In genomic region chr3:87792193-87792531, GRCh38 we compare ENCODE assay signal across 1 cellular context.
TF ChIP-seq lines count a peak whose summit lies in the region.

No MANE protein-coding gene starts in this region.

TF ChIP-seq in WTC11, 78 proteins besides CTCF, POLR2A, EP300 and RAD21 (continued from another document):
- TF ChIP-seq, protein P1, sequence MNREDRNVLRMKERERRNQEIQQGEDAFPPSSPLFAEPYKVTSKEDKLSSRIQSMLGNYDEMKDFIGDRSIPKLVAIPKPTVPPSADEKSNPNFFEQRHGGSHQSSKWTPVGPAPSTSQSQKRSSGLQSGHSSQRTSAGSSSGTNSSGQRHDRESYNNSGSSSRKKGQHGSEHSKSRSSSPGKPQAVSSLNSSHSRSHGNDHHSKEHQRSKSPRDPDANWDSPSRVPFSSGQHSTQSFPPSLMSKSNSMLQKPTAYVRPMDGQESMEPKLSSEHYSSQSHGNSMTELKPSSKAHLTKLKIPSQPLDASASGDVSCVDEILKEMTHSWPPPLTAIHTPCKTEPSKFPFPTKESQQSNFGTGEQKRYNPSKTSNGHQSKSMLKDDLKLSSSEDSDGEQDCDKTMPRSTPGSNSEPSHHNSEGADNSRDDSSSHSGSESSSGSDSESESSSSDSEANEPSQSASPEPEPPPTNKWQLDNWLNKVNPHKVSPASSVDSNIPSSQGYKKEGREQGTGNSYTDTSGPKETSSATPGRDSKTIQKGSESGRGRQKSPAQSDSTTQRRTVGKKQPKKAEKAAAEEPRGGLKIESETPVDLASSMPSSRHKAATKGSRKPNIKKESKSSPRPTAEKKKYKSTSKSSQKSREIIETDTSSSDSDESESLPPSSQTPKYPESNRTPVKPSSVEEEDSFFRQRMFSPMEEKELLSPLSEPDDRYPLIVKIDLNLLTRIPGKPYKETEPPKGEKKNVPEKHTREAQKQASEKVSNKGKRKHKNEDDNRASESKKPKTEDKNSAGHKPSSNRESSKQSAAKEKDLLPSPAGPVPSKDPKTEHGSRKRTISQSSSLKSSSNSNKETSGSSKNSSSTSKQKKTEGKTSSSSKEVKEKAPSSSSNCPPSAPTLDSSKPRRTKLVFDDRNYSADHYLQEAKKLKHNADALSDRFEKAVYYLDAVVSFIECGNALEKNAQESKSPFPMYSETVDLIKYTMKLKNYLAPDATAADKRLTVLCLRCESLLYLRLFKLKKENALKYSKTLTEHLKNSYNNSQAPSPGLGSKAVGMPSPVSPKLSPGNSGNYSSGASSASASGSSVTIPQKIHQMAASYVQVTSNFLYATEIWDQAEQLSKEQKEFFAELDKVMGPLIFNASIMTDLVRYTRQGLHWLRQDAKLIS (CRISPR knock-in tag; IDR thresholded peaks at IDR 0.05; ENCODE audit: borderline replicate concordance): no peak
- TF ChIP-seq, protein P2, sequence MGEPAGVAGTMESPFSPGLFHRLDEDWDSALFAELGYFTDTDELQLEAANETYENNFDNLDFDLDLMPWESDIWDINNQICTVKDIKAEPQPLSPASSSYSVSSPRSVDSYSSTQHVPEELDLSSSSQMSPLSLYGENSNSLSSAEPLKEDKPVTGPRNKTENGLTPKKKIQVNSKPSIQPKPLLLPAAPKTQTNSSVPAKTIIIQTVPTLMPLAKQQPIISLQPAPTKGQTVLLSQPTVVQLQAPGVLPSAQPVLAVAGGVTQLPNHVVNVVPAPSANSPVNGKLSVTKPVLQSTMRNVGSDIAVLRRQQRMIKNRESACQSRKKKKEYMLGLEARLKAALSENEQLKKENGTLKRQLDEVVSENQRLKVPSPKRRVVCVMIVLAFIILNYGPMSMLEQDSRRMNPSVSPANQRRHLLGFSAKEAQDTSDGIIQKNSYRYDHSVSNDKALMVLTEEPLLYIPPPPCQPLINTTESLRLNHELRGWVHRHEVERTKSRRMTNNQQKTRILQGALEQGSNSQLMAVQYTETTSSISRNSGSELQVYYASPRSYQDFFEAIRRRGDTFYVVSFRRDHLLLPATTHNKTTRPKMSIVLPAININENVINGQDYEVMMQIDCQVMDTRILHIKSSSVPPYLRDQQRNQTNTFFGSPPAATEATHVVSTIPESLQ (CRISPR knock-in tag; IDR thresholded peaks at IDR 0.05): no peak
- TF ChIP-seq ZNF232 (CRISPR knock-in tag; IDR thresholded peaks at IDR 0.05) (no peak), NFYB (CRISPR knock-in tag; conservative IDR thresholded peaks at IDR 0.05; ENCODE audit: low read depth) (no peak), SMAD4 (CRISPR knock-in tag; IDR thresholded peaks at IDR 0.05) (no peak), ATF2 (CRISPR knock-in tag; IDR thresholded peaks at IDR 0.05; ENCODE audit: borderline replicate concordance, low read depth) (no peak)
